ENCODE assay signal across 1 cellular context in genomic region chrX:107574054-107574683, GRCh38.
TF ChIP-seq lines count a peak whose summit lies in the region.

No MANE protein-coding gene starts in this region.

TF ChIP-seq in HepG2, 621 proteins besides CTCF, POLR2A, EP300 and RAD21 (continued from another document and continues in another):
- no peak for TF ChIP-seq ZNF407 (CRISPR knock-in tag; IDR thresholded peaks at IDR 0.05; ENCODE audit: not compliant biosample characterization)
- no peak for TF ChIP-seq TCF12 (IDR thresholded peaks at IDR 0.05)
- no peak for TF ChIP-seq TCF12 (CRISPR knock-in tag; IDR thresholded peaks at IDR 0.05)
- no peak for TF ChIP-seq XRCC5 (optimal IDR thresholded peaks at IDR 0.05; ENCODE audit: low read length)
- no peak for TF ChIP-seq RBM39 (IDR thresholded peaks at IDR 0.05; ENCODE audit: low read depth, low read length, poor library complexity, severe bottlenecking)
- no peak for TF ChIP-seq SUZ12 (IDR thresholded peaks at IDR 0.05; ENCODE audit: low read depth, low read length)
- TF ChIP-seq AHDC1 (CRISPR knock-in tag; IDR thresholded peaks at IDR 0.05; ENCODE audit: borderline replicate concordance) = peak; percentile 75; the same call in 1 of the 2 replicates
- no peak for TF ChIP-seq ZNF770 (CRISPR knock-in tag; IDR thresholded peaks at IDR 0.05)
- peak; percentile 80 for TF ChIP-seq NR2F6 (IDR thresholded peaks at IDR 0.05)
- peak; percentile 70 for TF ChIP-seq NR2F6 (CRISPR knock-in tag; IDR thresholded peaks at IDR 0.05)
- TF ChIP-seq PRPF4 (IDR thresholded peaks at IDR 0.05; ENCODE audit: low read depth, low read length, poor library complexity, severe bottlenecking) = no peak
- no peak for TF ChIP-seq ZNF431 (CRISPR knock-in tag; IDR thresholded peaks at IDR 0.05; ENCODE audit: borderline replicate concordance, low read depth)
- no peak for TF ChIP-seq ZNF484 (CRISPR knock-in tag; IDR thresholded peaks at IDR 0.05; ENCODE audit: borderline replicate concordance, low read depth)
- TF ChIP-seq HOMEZ (CRISPR knock-in tag; IDR thresholded peaks at IDR 0.05; ENCODE audit: low read depth) = no peak
- no peak for TF ChIP-seq RFX5 (IDR thresholded peaks at IDR 0.05; ENCODE audit: low read depth, low read length)
- TF ChIP-seq TGIF2 (CRISPR knock-in tag; IDR thresholded peaks at IDR 0.05) = no peak
- TF ChIP-seq KDM1A (CRISPR knock-in tag; IDR thresholded peaks at IDR 0.05) = no peak
- no peak for TF ChIP-seq TBL1XR1 (IDR thresholded peaks at IDR 0.05; ENCODE audit: borderline replicate concordance, low read length, partially characterized antibody)
- TF ChIP-seq IKZF5 (CRISPR knock-in tag; IDR thresholded peaks at IDR 0.05) = 0 out of 2 replicates have a peak, but pooled peaks have one; percentile 40
- TF ChIP-seq SOX6 (IDR thresholded peaks at IDR 0.05) = no peak
- peak; percentile 87 for TF ChIP-seq SOX6 (CRISPR knock-in tag; IDR thresholded peaks at IDR 0.05)
- no peak for TF ChIP-seq HCFC1 (IDR thresholded peaks at IDR 0.05; ENCODE audit: low read depth, low read length)
- no peak for TF ChIP-seq ZNF318 (CRISPR knock-in tag; IDR thresholded peaks at IDR 0.05)
- no peak for TF ChIP-seq MXI1 (IDR thresholded peaks at IDR 0.05; ENCODE audit: borderline replicate concordance, low read depth, low read length)
- no peak for TF ChIP-seq ZNF101 (CRISPR knock-in tag; IDR thresholded peaks at IDR 0.05; ENCODE audit: borderline replicate concordance, low read depth)
- peak; percentile 62; the same call in 1 of the 2 replicates for TF ChIP-seq NCOA2 (CRISPR knock-in tag; IDR thresholded peaks at IDR 0.05)
- TF ChIP-seq ZMYM4 (CRISPR knock-in tag; IDR thresholded peaks at IDR 0.05) = no peak
- TF ChIP-seq ZNF761 (CRISPR knock-in tag; conservative IDR thresholded peaks at IDR 0.05) = no peak
